ENCODE assay signal across 17 cellular contexts in genomic region chr12:27653661-27654060, GRCh38. TPM values are rescaled to one million over a fixed set of nuclear protein-coding genes. Genes with fewer than 3 reads are reported as not detected.
"Had no signal": no experiment of that assay in that cellular context is flagged by ENCODE, and none has a peak within 500 bp of the region (broad histone marks: within the 10 kb centered on the region; RNA-seq: fewer than 3 reads in every experiment).

No MANE protein-coding gene starts in this region.

- H3K27ac ChIP-seq: gastroesophageal sphincter, left ventricle myocardium inferior, psoas muscle, right lobe of liver, tibial nerve, vagina had no signal

- ATAC-seq: gastroesophageal sphincter; psoas muscle; stimulated activated memory B cell treated with anti-CD40 and anti-IgM and Interleukin-4, amounts not matched to agents 10 μg/mL and 1 μg/mL and 100 μg/mL, for 72 hours had no signal

- H3K27ac Mint-ChIP-seq: brain; memory B cell; nephron progenitor cell; stimulated activated memory B cell treated with anti-CD40 and anti-IgM and Interleukin-4, amounts not matched to agents 10 μg/mL and 1 μg/mL and 100 μg/mL, for 72 hours had no signal

- H3K27me3 Mint-ChIP-seq: brain; central memory CD8-positive, alpha-beta T cell; memory B cell had no signal

- H3K4me3 ChIP-seq: gastroesophageal sphincter, left ventricle myocardium inferior, psoas muscle, right lobe of liver, tibial nerve, vagina had no signal

- FAIRE-seq: keratinocyte had no signal

- H3K4me1 ChIP-seq: gastroesophageal sphincter, psoas muscle, right lobe of liver, tibial nerve, vagina had no signal

- H3K27me3 ChIP-seq: gastroesophageal sphincter, right lobe of liver, tibial nerve, vagina had no signal

- H3K9me3 ChIP-seq: gastroesophageal sphincter, left ventricle myocardium inferior, psoas muscle, right lobe of liver, tibial nerve, vagina had no signal

- H3K4me3 Mint-ChIP-seq: brain; central memory CD8-positive, alpha-beta T cell; memory B cell; nephron progenitor cell; stimulated activated memory B cell treated with anti-CD40 and anti-IgM and Interleukin-4, amounts not matched to agents 10 μg/mL and 1 μg/mL and 100 μg/mL, for 72 hours had no signal

- H3K9me3 Mint-ChIP-seq: brain; central memory CD8-positive, alpha-beta T cell; memory B cell; nephron progenitor cell; stimulated activated memory B cell treated with anti-CD40 and anti-IgM and Interleukin-4, amounts not matched to agents 10 μg/mL and 1 μg/mL and 100 μg/mL, for 72 hours had no signal

- DNase-seq: activated CD4-positive, alpha-beta T cell treated with anti-CD3 and anti-CD28 coated beads, Interleukin-2, amount 50 U/mL, for 4 hours; activated CD4-positive, CD25-positive, alpha-beta regulatory T cell; activated CD8-positive, alpha-beta memory T cell treated with anti-CD3 and anti-CD28 coated beads, Interleukin-2, amount 50 U/mL, for 4 hours; activated naive CD4-positive, alpha-beta T cell treated with Interleukin-2 at 50 U/mL for 16 hours; effector memory CD4-positive, alpha-beta T cell; left ventricle myocardium inferior; nephron progenitor cell; psoas muscle; right lobe of liver had no signal

- H3K4me1 Mint-ChIP-seq: brain; central memory CD8-positive, alpha-beta T cell; memory B cell; nephron progenitor cell had no signal

- H3K36me3 Mint-ChIP-seq: memory B cell; stimulated activated memory B cell treated with anti-CD40 and anti-IgM and Interleukin-4, amounts not matched to agents 10 μg/mL and 1 μg/mL and 100 μg/mL, for 72 hours had no signal

RNA-seq across cellular contexts. Expression of gene REP15, which starts 42.6 kb away (rescaled TPM):
- total RNA-seq: tibial nerve, vagina had no signal
